30 cellular contexts compared by ENCODE assay signal in genomic region chr18:74110983-74111382, GRCh38. TPM values are rescaled to one million over a fixed set of nuclear protein-coding genes. Genes with fewer than 3 reads are reported as not detected.
"Had no signal": no experiment of that assay in that cellular context is flagged by ENCODE, and none has a peak within 500 bp of the region (broad histone marks: within the 10 kb centered on the region; RNA-seq: fewer than 3 reads in every experiment).

No MANE protein-coding gene starts in this region.

- H3K4me3 ChIP-seq: ascending aorta, cardiac muscle cell had no signal

- ATAC-seq: activated CD8-positive, alpha-beta memory T cell treated with anti-CD3 and anti-CD28 coated beads, Interleukin-2, amount 10 ng/mL, durations not matched to agents 7 days and 5 days; activated CD8-positive, alpha-beta T cell treated with anti-CD3 and anti-CD28 coated beads, Interleukin-2, amount 10 ng/mL, durations not matched to agents 7 days and 5 days; activated naive CD8-positive, alpha-beta T cell treated with anti-CD3 and anti-CD28 coated beads, Interleukin-2, amount 50 U/mL, for 24 hours had no signal

- H3K27me3 ChIP-seq: ascending aorta, cardiac muscle cell had no signal

- H3K36me3 ChIP-seq: ascending aorta, cardiac muscle cell had no signal

- DNase-seq: activated B cell treated with CpG ODN at 0.5 μM for 24 hours; activated CD4-positive, alpha-beta memory T cell treated with anti-CD3 and anti-CD28 coated beads, Interleukin-2, amount 10 ng/mL, durations not matched to agents 7 days and 5 days; activated CD4-positive, alpha-beta T cell treated with anti-CD3 and anti-CD28 coated beads for 4 hours; activated CD4-positive, alpha-beta T cell treated with anti-CD3 and anti-CD28 coated beads, Interleukin-2, amount 10 ng/mL, durations not matched to agents 24 days and 14 days; activated CD4-positive, alpha-beta T cell treated with anti-CD3 and anti-CD28 coated beads, Interleukin-2, amount 50 U/mL, for 1 hour; activated CD4-positive, alpha-beta T cell treated with anti-CD3 and anti-CD28 coated beads, Interleukin-2, amount 50 U/mL, for 4 hours; activated CD4-positive, CD25-positive, alpha-beta regulatory T cell treated with anti-CD3 and anti-CD28 coated beads, Interleukin-2, amount 50 U/mL, for 72 hours; activated CD8-positive, alpha-beta memory T cell treated with anti-CD3 and anti-CD28 coated beads for 24 hours; activated CD8-positive, alpha-beta memory T cell treated with anti-CD3 and anti-CD28 coated beads, Interleukin-2, amount 10 ng/mL, durations not matched to agents 7 days and 5 days; activated CD8-positive, alpha-beta memory T cell treated with anti-CD3 and anti-CD28 coated beads, Interleukin-2, amount 50 U/mL, for 48 hours; activated CD8-positive, alpha-beta T cell treated with anti-CD3 and anti-CD28 coated beads, Interleukin-2, amount 10 ng/mL, durations not matched to agents 7 days and 5 days; activated effector memory CD4-positive, alpha-beta T cell treated with Interleukin-2 at 50 U/mL for 16 hours; activated gamma-delta T cell; activated naive CD4-positive, alpha-beta T cell treated with anti-CD3 and anti-CD28 coated beads, Interleukin-2, amount 10 ng/mL, durations not matched to agents 7 days and 5 days; activated naive CD4-positive, alpha-beta T cell treated with Interleukin-2 at 50 U/mL for 16 hours; activated naive CD8-positive, alpha-beta T cell treated with anti-CD3 and anti-CD28 coated beads, Interleukin-2, amount 10 ng/mL, durations not matched to agents 7 days and 5 days; activated naive CD8-positive, alpha-beta T cell treated with anti-CD3 and anti-CD28 coated beads, Interleukin-2, amount 50 U/mL, for 24 hours; activated T-cell treated with anti-CD3 and anti-CD28 coated beads, Interleukin-2, amount 50 U/mL, for 24 hours; activated T-cell treated with anti-CD3 and anti-CD28 coated beads, Interleukin-2, amount 50 U/mL, for 48 hours; amygdala; anterior cingulate cortex; caudate nucleus; SW 1271; T-helper 1 cell; T-helper 2 cell; T-helper 9 cell had no signal

- H3K4me1 ChIP-seq: ascending aorta had no signal

- H3K27ac ChIP-seq: ascending aorta, cardiac muscle cell, VCaP had no signal

RNA-seq across cellular contexts. Expression of gene FBXO15, which starts 36.7 kb away (rescaled TPM):
- total RNA-seq: ascending aorta, bronchial epithelial cell had no signal
